ENCODE assay signal across 13 cellular contexts in the genomic region with DNA sequence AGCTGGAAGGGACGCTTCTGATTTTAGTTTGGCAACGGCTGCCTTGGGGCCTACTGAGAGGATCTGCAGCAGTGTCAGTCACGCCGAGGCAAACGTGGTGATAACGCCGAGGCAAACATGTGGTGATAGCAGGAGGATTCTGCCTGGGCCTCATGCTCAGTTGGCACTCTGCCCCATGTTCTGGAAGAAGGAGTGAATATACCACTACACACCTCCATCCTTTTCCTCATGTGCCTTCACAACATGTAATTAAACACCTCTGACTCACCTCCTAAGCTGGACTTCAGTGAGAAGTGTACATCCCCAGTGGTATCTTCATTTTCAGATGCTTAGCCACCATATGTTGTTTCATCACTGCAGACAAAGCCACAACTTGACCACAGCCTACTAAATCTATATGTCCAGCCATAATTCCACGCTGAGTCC.
DNase-seq lines count a peak whose midpoint lies in the region; ATAC-seq and TF ChIP-seq lines count a peak whose summit lies in the region.
"Had no signal": no experiment of that assay in that cellular context is flagged by ENCODE, and none has a peak within 500 bp of the region (broad histone marks: within the 10 kb centered on the region; RNA-seq: fewer than 3 reads in every experiment).

No MANE protein-coding gene starts in this region.

- H3K9ac ChIP-seq in BLaER1 treated with 17β-estradiol and CSF1 and Interleukin-3, amounts not matched to agents 10 nM and 100 nM = no peak overlapping the region

- peaks cover 8% of the 10 kb centered on the region for H3K9me3 Mint-ChIP-seq in activated T-cell treated with anti-CD3 and anti-CD28 coated beads, Interleukin-2, amount 50 U/mL, for 24 hours
- H3K9me3 Mint-ChIP-seq in progenitor cell of endocrine pancreas (ENCODE audit: low read depth) = no peaks in the 10 kb centered on the region

- intact Hi-C loops in mucosa of descending colon (cut with DNase I, micrococcal nuclease) = no loop called here

- no peak overlapping the region for H3K4me3 Mint-ChIP-seq in activated T-cell treated with anti-CD3 and anti-CD28 coated beads, Interleukin-2, amount 50 U/mL, for 24 hours
- no peak overlapping the region for H3K4me3 Mint-ChIP-seq in progenitor cell of endocrine pancreas (ENCODE audit: low read depth)
- H3K4me3 Mint-ChIP-seq: activated CD4-positive, alpha-beta T cell treated with anti-CD3 and anti-CD28 coated beads for 36 hours had no signal

- no peaks in the 10 kb centered on the region for H3K4me1 Mint-ChIP-seq in activated T-cell treated with anti-CD3 and anti-CD28 coated beads, Interleukin-2, amount 50 U/mL, for 24 hours (ENCODE audit: low read depth)
- no peaks in the 10 kb centered on the region for H3K4me1 Mint-ChIP-seq in progenitor cell of endocrine pancreas (ENCODE audit: low read depth)
- H3K4me1 Mint-ChIP-seq: activated CD4-positive, alpha-beta T cell treated with anti-CD3 and anti-CD28 coated beads for 36 hours had no signal

- H3K27me3 Mint-ChIP-seq in activated T-cell treated with anti-CD3 and anti-CD28 coated beads, Interleukin-2, amount 50 U/mL, for 24 hours = no peaks in the 10 kb centered on the region
- H3K27me3 Mint-ChIP-seq in progenitor cell of endocrine pancreas = peaks cover 84% of the 10 kb centered on the region
- H3K27me3 Mint-ChIP-seq: activated CD4-positive, alpha-beta T cell treated with anti-CD3 and anti-CD28 coated beads for 36 hours had no signal

- no peaks in the 10 kb centered on the region for H4K20me1 ChIP-seq in BLaER1 treated with 17β-estradiol and CSF1 and Interleukin-3, amounts not matched to agents 10 nM and 100 nM

- peak; percentile 60 for ATAC-seq in mucosa of descending colon
- no peak for ATAC-seq in GM19324 (IDR thresholded peaks at IDR 0.05; ENCODE audit: low FRiP score, unreplicated experiment)
- ATAC-seq: activated CD4-positive, alpha-beta T cell treated with anti-CD3 and anti-CD28 coated beads for 36 hours had no signal

- H3K36me3 ChIP-seq in BLaER1 treated with 17β-estradiol and CSF1 and Interleukin-3, amounts not matched to agents 10 nM and 100 nM = no peaks in the 10 kb centered on the region
- no peaks in the 10 kb centered on the region for H3K36me3 ChIP-seq in mucosa of descending colon (ENCODE audit: low read depth)

- H3K27ac Mint-ChIP-seq in activated T-cell treated with anti-CD3 and anti-CD28 coated beads, Interleukin-2, amount 50 U/mL, for 24 hours = no peak overlapping the region
- H3K27ac Mint-ChIP-seq in progenitor cell of endocrine pancreas = no peak overlapping the region
- H3K27ac Mint-ChIP-seq: activated CD4-positive, alpha-beta T cell treated with anti-CD3 and anti-CD28 coated beads for 36 hours had no signal

- DNase-seq in NCI-H1694 treated with DMSO at 0.1 percent for 48 hours (lab: John Stamatoyannopoulos, UW) (peak; percentile 4), dermis microvascular lymphatic vessel endothelial cell (ENCODE audit: low read depth in 2 of 2) (peak; percentile 43 to 63), mucosa of descending colon (no peak), DMS114 treated with DMSO at 0.1 percent for 48 hours (lab: John Stamatoyannopoulos, UW; ENCODE audit: unreplicated experiment) (no peak), progenitor cell of endocrine pancreas (ENCODE audit: low spot score, unreplicated experiment) (no peak)
- no peak for DNase-seq in activated T-cell treated with anti-CD3 and anti-CD28 coated beads, Interleukin-2, amount 50 U/mL, for 24 hours
- DNase-seq: activated CD4-positive, alpha-beta T cell treated with anti-CD3 and anti-CD28 coated beads for 36 hours; activated gamma-delta T cell; AML-193; NCI-H2081; SIG-M5 had no signal

- no peak overlapping the region for H3K4me3 ChIP-seq in BLaER1 treated with 17β-estradiol and CSF1 and Interleukin-3, amounts not matched to agents 10 nM and 100 nM
- H3K4me3 ChIP-seq in mucosa of descending colon = no peak overlapping the region

- no peak overlapping the region for H3K27ac ChIP-seq in BLaER1 treated with 17β-estradiol and CSF1 and Interleukin-3, amounts not matched to agents 10 nM and 100 nM

- H3K9me3 ChIP-seq in BLaER1 treated with 17β-estradiol and CSF1 and Interleukin-3, amounts not matched to agents 10 nM and 100 nM (replicated peaks in 1 of 11) = peaks cover 0 to 8% (median 0%) of the 10 kb centered on the region in 11 experiments; a peak in 3 of 22 replicates
- no peaks in the 10 kb centered on the region for H3K9me3 ChIP-seq in mucosa of descending colon

- H3K4me2 ChIP-seq in BLaER1 treated with 17β-estradiol and CSF1 and Interleukin-3, amounts not matched to agents 10 nM and 100 nM = peak overlapping the region in 8 of 11 experiments; percentile 4 to 55 (median 20); a peak in 6 of 22 replicates

- TF ChIP-seq CTCF in mucosa of descending colon (IDR thresholded peaks at IDR 0.05) (no peak), progenitor cell of endocrine pancreas (IDR thresholded peaks at IDR 0.05; ENCODE audit: unreplicated experiment) (no peak)

- no peaks in the 10 kb centered on the region for H3K36me3 Mint-ChIP-seq in activated T-cell treated with anti-CD3 and anti-CD28 coated beads, Interleukin-2, amount 50 U/mL, for 24 hours (ENCODE audit: low read depth)
- no peaks in the 10 kb centered on the region for H3K36me3 Mint-ChIP-seq in progenitor cell of endocrine pancreas (ENCODE audit: insufficient read depth)

- H3K27me3 ChIP-seq in BLaER1 treated with 17β-estradiol and CSF1 and Interleukin-3, amounts not matched to agents 10 nM and 100 nM = no peaks in the 10 kb centered on the region

- peaks cover 10 to 31% (median 21%) of the 10 kb centered on the region in 10 experiments; a peak in 19 of 20 replicates for H3K4me1 ChIP-seq in BLaER1 treated with 17β-estradiol and CSF1 and Interleukin-3, amounts not matched to agents 10 nM and 100 nM
- H3K4me1 ChIP-seq in mucosa of descending colon (ENCODE audit: low read depth) = peaks cover 4% of the 10 kb centered on the region

Comparison
In these comparisons a context has a peak if more than half of its experiments do, and no peak if none do; other contexts are left out.
1. DNase-seq: peak in NCI-H1694 treated with DMSO at 0.1 percent for 48 hours (single experiment) and dermis microvascular lymphatic vessel endothelial cell (2 of 2); none in mucosa of descending colon (0 of 3), DMS114 treated with DMSO at 0.1 percent for 48 hours (single experiment), activated T-cell treated with anti-CD3 and anti-CD28 coated beads, Interleukin-2, amount 50 U/mL, for 24 hours (single experiment) and progenitor cell of endocrine pancreas (single experiment).